1 cellular context compared by ENCODE assay signal in genomic region chr6:43339168-43339567, GRCh38.
TF ChIP-seq lines count a peak whose summit lies in the region.

No MANE protein-coding gene starts in this region.

TF ChIP-seq in GM12878, 131 proteins besides CTCF, POLR2A, EP300 and RAD21 (continued from another document and continues in another):
- TF ChIP-seq BCLAF1 (IDR thresholded peaks at IDR 0.05) (no peak), HSF1 (IDR thresholded peaks at IDR 0.05; ENCODE audit: low read depth, low read length) (no peak), YBX1 (IDR thresholded peaks at IDR 0.05) (no peak), IRF3 (IDR thresholded peaks at IDR 0.05) (no peak), BHLHE40 (IDR thresholded peaks at IDR 0.05; ENCODE audit: borderline replicate concordance in 1 of 2, low read depth in 2 of 2, low read length in 1 of 2) (peak; percentile 55 to 61; a peak in 2 of 4 replicates), E4F1 (IDR thresholded peaks at IDR 0.05; ENCODE audit: borderline replicate concordance, partially characterized antibody) (no peak), ZBTB33 (IDR thresholded peaks at IDR 0.05) (no peak), JUNB (IDR thresholded peaks at IDR 0.05) (no peak), SIX5 (IDR thresholded peaks at IDR 0.05; ENCODE audit: low read depth, low read length, severe bottlenecking) (no peak), CBFB (IDR thresholded peaks at IDR 0.05; ENCODE audit: low read depth) (no peak), CUX1 (IDR thresholded peaks at IDR 0.05; ENCODE audit: insufficient replicate concordance, low read depth, low read length) (peak; percentile 72), SPI1 (IDR thresholded peaks at IDR 0.05; ENCODE audit: borderline replicate concordance, insufficient read depth, low read depth, low read length) (peak; percentile 84), ZNF207 (IDR thresholded peaks at IDR 0.05; ENCODE audit: borderline replicate concordance) (no peak), TARDBP (IDR thresholded peaks at IDR 0.05; ENCODE audit: borderline replicate concordance) (no peak), EGR1 (IDR thresholded peaks at IDR 0.05; ENCODE audit: borderline replicate concordance in 1 of 2, low read depth in 2 of 2, low read length in 2 of 2) (no peak), BACH1 (IDR thresholded peaks at IDR 0.05; ENCODE audit: borderline replicate concordance) (no peak), MEF2B (IDR thresholded peaks at IDR 0.05; ENCODE audit: partially characterized antibody, poor library complexity, severe bottlenecking) (peak; percentile 95), LARP7 (IDR thresholded peaks at IDR 0.05) (no peak), MTA3 (IDR thresholded peaks at IDR 0.05; ENCODE audit: borderline replicate concordance, low read length) (no peak), ZNF687 (IDR thresholded peaks at IDR 0.05) (peak; percentile 96), KLF5 (IDR thresholded peaks at IDR 0.05; ENCODE audit: partially characterized antibody) (no peak), IRF4 (IDR thresholded peaks at IDR 0.05; ENCODE audit: low read depth, low read length) (0 out of 2 replicates have a peak, but pooled peaks have one; percentile 15), NBN (IDR thresholded peaks at IDR 0.05) (no peak; the same call in 1 of the 2 replicates), ZBTB4 (CRISPR knock-in tag; IDR thresholded peaks at IDR 0.05) (no peak), BRCA1 (IDR thresholded peaks at IDR 0.05; ENCODE audit: low read depth, low read length) (no peak), ATF3 (IDR thresholded peaks at IDR 0.05; ENCODE audit: borderline replicate concordance, extremely low read depth, low read depth, low read length) (no peak), ATF2 (IDR thresholded peaks at IDR 0.05; ENCODE audit: low read length) (peak; percentile 69; the same call in 1 of the 2 replicates)
